Comparison of ENCODE assay signal across 8 cellular contexts in genomic region chr11:65781152-65781961, GRCh38. TPM values are rescaled to one million over a fixed set of nuclear protein-coding genes. Genes with fewer than 3 reads are reported as not detected.
DNase-seq lines count a peak whose midpoint lies in the region; ATAC-seq and TF ChIP-seq lines count a peak whose summit lies in the region.

No MANE protein-coding gene starts in this region.

- H3K4me3 ChIP-seq in HUES6 (ENCODE audit: low read depth, low read length) (peak overlapping the region; percentile 85), mammary epithelial cell (replicated peaks in 1 of 3; ENCODE audit: insufficient read depth in 1 of 3, low read depth in 2 of 3, low read length in 3 of 3) (peak overlapping the region in 2 of 3 experiments; percentile 21 to 45), left lung (peak overlapping the region; percentile 89 to 98), thoracic aorta (peak overlapping the region; percentile 99)

- H3K27me3 ChIP-seq in HUES6 (ENCODE audit: control insufficient read depth, insufficient read depth, low read length) (peaks cover 46% of the 10 kb centered on the region), mammary epithelial cell (ENCODE audit: insufficient read depth, low read length) (no peaks in the 10 kb centered on the region), left lung (peaks cover 8 to 17% of the 10 kb centered on the region in 2 donors), thoracic aorta (replicated peaks; ENCODE audit: insufficient read depth) (peaks cover 3% of the 10 kb centered on the region)

- peak overlapping the region; percentile 37 for H3K9ac ChIP-seq in HUES6 (ENCODE audit: low read length)
- H3K9ac ChIP-seq in mammary epithelial cell (ENCODE audit: insufficient read depth, low read length): no peak overlapping the region

- H3K27ac ChIP-seq in HUES6 (ENCODE audit: low read depth, low read length) (no peak overlapping the region), mammary epithelial cell (ENCODE audit: insufficient read depth, low read depth, low read length) (no peak overlapping the region), left lung (peak overlapping the region in 1 of 2 donors; percentile 97), thoracic aorta (peak overlapping the region; percentile 19 to 69)

- TF ChIP-seq CTCF in mammary epithelial cell (conservative IDR thresholded peaks at IDR 0.05 in 1 of 2, IDR thresholded peaks at IDR 0.05 in 1 of 2; ENCODE audit: extremely low read depth in 1 of 2, insufficient read depth in 1 of 2, low read depth in 1 of 2, low read length in 2 of 2) (peak; percentile 2 to 12), left lung (IDR thresholded peaks at IDR 0.05) (peak in 1 of 2 donors; percentile 28), thoracic aorta (IDR thresholded peaks at IDR 0.05) (no peak)

- in situ Hi-C loops in mammary epithelial cell (cut with MboI; ENCODE audit: low sequenced_read_pairs in 2 of 2): loop anchor here in 1 of 2 donors (5.0 kb wide), 1 partner anchor 36 kb away; no protein-coding TSS in a partner anchor

- H2AFZ ChIP-seq in mammary epithelial cell (ENCODE audit: low read depth, low read length): peak overlapping the region; percentile 51

- H3K36me3 ChIP-seq in HUES6 (ENCODE audit: control insufficient read depth, insufficient read depth, low read length) (peaks cover 25% of the 10 kb centered on the region), mammary epithelial cell (ENCODE audit: insufficient read depth, low read length) (no peaks in the 10 kb centered on the region), left lung (peaks cover 0 to 31% of the 10 kb centered on the region in 2 donors), thoracic aorta (peaks cover 20% of the 10 kb centered on the region)

- no peaks in the 10 kb centered on the region for H3K9me3 ChIP-seq in HUES6 (ENCODE audit: control insufficient read depth, insufficient read depth, low read depth, low read length)
- no peaks in the 10 kb centered on the region for H3K9me3 ChIP-seq in mammary epithelial cell (replicated peaks; ENCODE audit: insufficient read depth, low read length)
- H3K9me3 ChIP-seq in left lung: no peaks in the 10 kb centered on the region
- no peaks in the 10 kb centered on the region for H3K9me3 ChIP-seq in thoracic aorta

- no TSS peak for BruUV-seq in mammary epithelial cell (replicated peaks; lab: Mats Ljungman, UMichigan)

- peaks cover 14% of the 10 kb centered on the region for H3K4me1 ChIP-seq in HUES6 (ENCODE audit: control insufficient read depth, insufficient read depth, low read length)
- peaks cover 43% of the 10 kb centered on the region for H3K4me1 ChIP-seq in mammary epithelial cell (ENCODE audit: insufficient read depth, low read length)
- H3K4me1 ChIP-seq in left lung: peaks cover 8 to 48% of the 10 kb centered on the region in 2 donors
- H3K4me1 ChIP-seq in thoracic aorta (ENCODE audit: control insufficient read depth in 1 of 2, low read depth in 2 of 2): peaks cover 8 to 28% of the 10 kb centered on the region in 2 donors

- CTCF ChIA-PET in mammary epithelial cell (lab: Charles Lee; ENCODE audit: low non-redundant PET): interaction anchor here (0.5 kb wide), 1 partner anchor 33 kb away, joined by 4 read pairs; no protein-coding TSS in a partner anchor

- ATAC-seq in GM19455 (IDR thresholded peaks at IDR 0.05; ENCODE audit: unreplicated experiment): peak; percentile 49
- peak; percentile 51 for ATAC-seq in left lung
- ATAC-seq in thoracic aorta (ENCODE audit: insufficient number of reproducible peaks, low FRiP score, low read depth): peak; percentile 4

- peak; percentile 18 for DNase-seq in EL
- no peak for DNase-seq in mammary epithelial cell
- DNase-seq in left lung: peak in 1 of 2 donors; percentile 85
- no peak for DNase-seq in thoracic aorta (ENCODE audit: low spot score)
- DNase-seq in NCI-H2029 (lab: John Stamatoyannopoulos, UW): no peak
- DNase-seq in DMS114 treated with DMSO at 0.1 percent for 48 hours (lab: John Stamatoyannopoulos, UW; ENCODE audit: unreplicated experiment): no peak

- WGBS in mammary epithelial cell (ENCODE audit: low coverage, missing lambda C conversion rate): 23% methylated on average over 8 of the region's 83 CpGs

- no peaks in the 10 kb centered on the region for H4K20me1 ChIP-seq in mammary epithelial cell (ENCODE audit: insufficient read depth, low read length)

- dilution Hi-C loops in mammary epithelial cell (cut with HindIII; ENCODE audit: low sequenced_read_pairs): no loop called here

- intact Hi-C loops in mammary epithelial cell (cut with micrococcal nuclease) (no loop called here), left lung (cut with DNase I) (no loop called here)

- H3K4me2 ChIP-seq in mammary epithelial cell (ENCODE audit: insufficient read depth, low read depth, low read length): peak overlapping the region; percentile 73

- H3K79me2 ChIP-seq in mammary epithelial cell (ENCODE audit: insufficient read depth, low read length): peaks cover 42% of the 10 kb centered on the region

RNA-seq across cellular contexts. Expression of gene AP5B1, which starts 0.6 kb away (rescaled TPM):
- total RNA-seq in mammary epithelial cell (10 to 100 TPM; 10.5 to 14.5 TPM), left lung (10 to 100 TPM; 22.6 to 39.0 TPM), thoracic aorta (10 to 100 TPM; 26.3 to 38.4 TPM)
- 5.6 TPM for polyA plus RNA-seq in mammary epithelial cell
- 5.8 TPM for polyA minus RNA-seq in mammary epithelial cell

RNA-seq across cellular contexts. Expression of gene OVOL1, which starts 5.5 kb away (rescaled TPM):
- total RNA-seq in mammary epithelial cell (1 to 10 TPM; 2.7 to 3.0 TPM), left lung (under 1 TPM; 0.37 to 0.41 TPM), thoracic aorta (under 1 TPM in 1 of 2 donors, not detected in 1; 0.27 TPM)
- polyA plus RNA-seq in mammary epithelial cell: 2.3 TPM
- polyA minus RNA-seq in mammary epithelial cell: 0.47 TPM

RNA-seq across cellular contexts. Expression of gene SNX32, which starts 52.4 kb away (rescaled TPM):
- total RNA-seq in mammary epithelial cell (1 to 10 TPM in 1 of 2 donors, under 1 TPM in 1; 0.85 to 1.5 TPM), left lung (1 to 10 TPM in 1 of 2 donors, under 1 TPM in 1; 0.24 to 1.9 TPM), thoracic aorta (under 1 TPM in 1 of 2 donors, not detected in 1; 0.81 TPM)
- polyA plus RNA-seq in mammary epithelial cell: 0.15 TPM
- polyA minus RNA-seq in mammary epithelial cell: not detected

Comparison
In these comparisons a context has a peak if more than half of its experiments do, and no peak if none do; other contexts are left out.
1. H3K27ac ChIP-seq: peak in thoracic aorta (2 of 2); none in HUES6 (single experiment) and mammary epithelial cell (single experiment).
2. H3K4me3 ChIP-seq: peak in every context shown above with its lines; median percentile 99 in thoracic aorta; 94 in left lung; 85 in HUES6; 33 in mammary epithelial cell.
3. Peak in every context shown above with its lines, with median percentiles within 50 percentile points of each other: ATAC-seq.